Comparison of ENCODE assay signal across 24 cellular contexts in the genomic region with DNA sequence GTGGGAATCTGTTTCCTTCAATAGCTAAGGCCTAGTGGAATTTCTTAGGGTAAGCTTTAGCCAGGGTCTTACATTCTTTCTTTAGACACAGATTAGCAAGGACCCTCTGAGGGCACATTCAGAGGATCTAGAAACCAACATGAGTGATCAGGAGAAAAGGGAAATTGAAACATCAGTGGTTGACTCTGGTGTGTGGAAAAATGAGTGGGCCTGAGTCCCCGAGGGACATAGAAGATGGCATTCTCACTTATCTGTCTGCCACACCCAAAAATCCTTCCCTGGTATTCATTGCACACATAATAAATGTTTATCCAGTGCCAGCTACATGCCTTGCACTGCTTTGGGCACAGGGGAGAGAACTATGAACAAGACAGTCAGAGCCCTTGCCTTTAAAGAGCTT.
"Had no signal": no experiment of that assay in that cellular context is flagged by ENCODE, and none has a peak within 500 bp of the region (broad histone marks: within the 10 kb centered on the region; RNA-seq: fewer than 3 reads in every experiment).

No MANE protein-coding gene starts in this region.

- H3K4me3 ChIP-seq: dorsolateral prefrontal cortex, left lung, pancreas, psoas muscle, right atrium auricular region, stomach, suprapubic skin, transverse colon had no signal

- H3K27me3 ChIP-seq: brain microvascular endothelial cell, dorsolateral prefrontal cortex, left lung, neutrophil, pancreas, right atrium auricular region, stomach, suprapubic skin, transverse colon had no signal

- H3K9me3 ChIP-seq: left lung, neutrophil, pancreas, psoas muscle, right atrium auricular region, stomach, suprapubic skin, transverse colon had no signal

- H3K36me3 ChIP-seq: brain microvascular endothelial cell, left lung, neutrophil, pancreas, right atrium auricular region, stomach, suprapubic skin, transverse colon had no signal

- ATAC-seq: activated CD8-positive, alpha-beta T cell treated with anti-CD3 and anti-CD28 coated beads, Interleukin-2, amount 10 ng/mL, durations not matched to agents 7 days and 5 days; effector memory CD8-positive, alpha-beta T cell; esophagus mucosa; left lung; pancreas; psoas muscle had no signal

- H3K27ac ChIP-seq: brain microvascular endothelial cell, left lung, neutrophil, psoas muscle, right atrium auricular region, stomach, suprapubic skin, transverse colon had no signal

- DNase-seq: activated CD4-positive, alpha-beta T cell treated with anti-CD3 and anti-CD28 coated beads for 1 hour; activated CD4-positive, alpha-beta T cell treated with anti-CD3 and anti-CD28 coated beads, Interleukin-2, amount 50 U/mL, for 1 hour; activated CD8-positive, alpha-beta T cell treated with anti-CD3 and anti-CD28 coated beads, Interleukin-2, amount 10 ng/mL, durations not matched to agents 7 days and 5 days; activated gamma-delta T cell treated with Interleukin-2 at 50 U/mL for 16 hours; activated T-cell treated with anti-CD3 and anti-CD28 coated beads, Interleukin-2, amount 50 U/mL, for 1 hour; brain microvascular endothelial cell; central memory CD4-positive, alpha-beta T cell; effector memory CD8-positive, alpha-beta T cell; glutamatergic neuron; hippocampal formation; kidney glomerular epithelial cell; left lung; midbrain; psoas muscle; stimulated activated CD4-positive, alpha-beta T cell treated with anti-CD3 and anti-CD28 coated beads, Interleukin-12 subunit alpha, Interleukin-12 subunit beta, amount 100 ng/mL, for 4 hours; stomach; T-helper 2 cell; transverse colon had no signal
